15 cellular contexts compared by ENCODE assay signal in genomic region chr17:39776267-39776666, GRCh38. TPM values are rescaled to one million over a fixed set of nuclear protein-coding genes. Genes with fewer than 3 reads are reported as not detected.
DNase-seq lines count a peak whose midpoint lies in the region; ATAC-seq and TF ChIP-seq lines count a peak whose summit lies in the region.
"Had no signal": no experiment of that assay in that cellular context is flagged by ENCODE, and none has a peak within 500 bp of the region (broad histone marks: within the 10 kb centered on the region; RNA-seq: fewer than 3 reads in every experiment).

No MANE protein-coding gene starts in this region.

- no peaks in the 10 kb centered on the region for H3K9me3 Mint-ChIP-seq in activated CD8-positive, alpha-beta T cell treated with anti-CD3 and anti-CD28 coated beads for 36 hours

- H3K4me1 ChIP-seq in mammary epithelial cell (ENCODE audit: insufficient read depth, low read length): peaks cover 5% of the 10 kb centered on the region
- no peaks in the 10 kb centered on the region for H3K4me1 ChIP-seq in breast epithelium
- peaks cover 65% of the 10 kb centered on the region for H3K4me1 ChIP-seq in mononuclear cell (ENCODE audit: insufficient read depth, low read length)

- peak overlapping the region; percentile 70 for H3K4me3 Mint-ChIP-seq in activated CD8-positive, alpha-beta T cell treated with anti-CD3 and anti-CD28 coated beads for 36 hours

- H3K9me3 ChIP-seq in mammary epithelial cell (replicated peaks; ENCODE audit: insufficient read depth, low read length): no peaks in the 10 kb centered on the region
- no peaks in the 10 kb centered on the region for H3K9me3 ChIP-seq in breast epithelium
- H3K9me3 ChIP-seq in mononuclear cell (ENCODE audit: low read depth, low read length): no peaks in the 10 kb centered on the region

- intact Hi-C loops in mammary epithelial cell (cut with micrococcal nuclease): no loop called here
- intact Hi-C loops in breast epithelium (cut with DNase I; ENCODE audit: low total_unique reads): no loop called here
- intact Hi-C loops in activated CD8-positive, alpha-beta T cell treated with anti-CD3 and anti-CD28 coated beads for 36 hours (cut with micrococcal nuclease): no loop called here

- no peak overlapping the region for H3K4me3 ChIP-seq in mammary epithelial cell (replicated peaks in 1 of 3; ENCODE audit: insufficient read depth in 1 of 3, low read depth in 2 of 3, low read length in 3 of 3)
- H3K4me3 ChIP-seq in breast epithelium: peak overlapping the region in 1 of 3 donors; percentile 6
- peak overlapping the region; percentile 35 for H3K4me3 ChIP-seq in mononuclear cell (ENCODE audit: low read length)

- peak; percentile 31 for ATAC-seq in activated CD8-positive, alpha-beta T cell treated with anti-CD3 and anti-CD28 coated beads for 36 hours
- ATAC-seq: esophagus mucosa, left ventricle myocardium superior had no signal

- H3K27ac Mint-ChIP-seq in activated CD8-positive, alpha-beta T cell treated with anti-CD3 and anti-CD28 coated beads for 36 hours: peak overlapping the region; percentile 85

- H3K4me2 ChIP-seq in mammary epithelial cell (ENCODE audit: insufficient read depth, low read depth, low read length): no peak overlapping the region

- dilution Hi-C loops in mammary epithelial cell (cut with HindIII; ENCODE audit: low sequenced_read_pairs): loop anchor here (5.0 kb wide), 1 partner anchor 79 kb away; no protein-coding TSS in a partner anchor

- no peaks in the 10 kb centered on the region for H3K27me3 Mint-ChIP-seq in activated CD8-positive, alpha-beta T cell treated with anti-CD3 and anti-CD28 coated beads for 36 hours

- CTCF ChIA-PET in mammary epithelial cell (lab: Charles Lee; ENCODE audit: low non-redundant PET): no interaction called here
- CTCF ChIA-PET in activated CD8-positive, alpha-beta T cell treated with anti-CD3 and anti-CD28 coated beads for 36 hours (lab: Charles Lee): interaction anchor here (0.8 to 4.9 kb wide), 5 partner anchors 11 to 155 kb away, joined by 3 to 22 read pairs (median 4); no protein-coding TSS in a partner anchor

- no peak for TF ChIP-seq POLR2A in breast epithelium (IDR thresholded peaks at IDR 0.05)

- no peaks in the 10 kb centered on the region for H3K79me2 ChIP-seq in mammary epithelial cell (ENCODE audit: insufficient read depth, low read length)

- H3K4me1 Mint-ChIP-seq in activated CD8-positive, alpha-beta T cell treated with anti-CD3 and anti-CD28 coated beads for 36 hours (ENCODE audit: low read depth): peaks cover 83% of the 10 kb centered on the region

- H3K36me3 ChIP-seq in mammary epithelial cell (ENCODE audit: insufficient read depth, low read length) (no peaks in the 10 kb centered on the region), breast epithelium (no peaks in the 10 kb centered on the region)

- POLR2A ChIA-PET in activated CD8-positive, alpha-beta T cell treated with anti-CD3 and anti-CD28 coated beads for 36 hours (lab: Charles Lee): interaction anchor here (0.6 to 2.9 kb wide), 8 partner anchors 12 to 149 kb away, joined by 3 to 23 read pairs (median 5); partner anchors contain the start of genes IKZF3 and PPP1R1B

- H3K27ac ChIP-seq in mammary epithelial cell (ENCODE audit: insufficient read depth, low read depth, low read length): no peak overlapping the region
- H3K27ac ChIP-seq in breast epithelium: no peak overlapping the region

- no peak overlapping the region for H2AFZ ChIP-seq in mammary epithelial cell (ENCODE audit: low read depth, low read length)

- DNase-seq in mammary epithelial cell (no peak), breast epithelium (ENCODE audit: low spot score in 2 of 2) (no peak), NCI-H1436 treated with DMSO at 0.1 percent for 48 hours (lab: John Stamatoyannopoulos, UW) (no peak), AG08396 (ENCODE audit: low spot score) (no peak), NCI-H446 (lab: John Stamatoyannopoulos, UW) (no peak), NCI-H1417 (lab: John Stamatoyannopoulos, UW) (no peak)
- DNase-seq in activated CD8-positive, alpha-beta T cell treated with anti-CD3 and anti-CD28 coated beads for 36 hours: peak; percentile 41
- DNase-seq: activated CD4-positive, CD25-positive, alpha-beta regulatory T cell; cerebellar nuclear complex; hypothalamus; left ventricle myocardium superior; NCI-H2029 treated with DMSO at 0.1 percent for 48 hours; nucleus accumbens had no signal

- in situ Hi-C loops in mammary epithelial cell (cut with MboI; ENCODE audit: low sequenced_read_pairs in 2 of 2): no loop called here

- peaks cover 53% of the 10 kb centered on the region for H3K36me3 Mint-ChIP-seq in activated CD8-positive, alpha-beta T cell treated with anti-CD3 and anti-CD28 coated beads for 36 hours (ENCODE audit: low read depth)

- H3K27me3 ChIP-seq in mammary epithelial cell (ENCODE audit: insufficient read depth, low read length) (peaks cover 33% of the 10 kb centered on the region), breast epithelium (no peaks in the 10 kb centered on the region), mononuclear cell (ENCODE audit: insufficient read depth, low read length) (no peaks in the 10 kb centered on the region)

- H4K20me1 ChIP-seq in mammary epithelial cell (ENCODE audit: insufficient read depth, low read length): no peaks in the 10 kb centered on the region

- TF ChIP-seq CTCF in mammary epithelial cell (conservative IDR thresholded peaks at IDR 0.05 in 1 of 2, IDR thresholded peaks at IDR 0.05 in 1 of 2; ENCODE audit: extremely low read depth in 1 of 2, insufficient read depth in 1 of 2, low read depth in 1 of 2, low read length in 2 of 2) (no peak), breast epithelium (IDR thresholded peaks at IDR 0.05) (no peak)
- no peak for TF ChIP-seq CTCF in activated CD8-positive, alpha-beta T cell treated with anti-CD3 and anti-CD28 coated beads for 36 hours (IDR thresholded peaks at IDR 0.05)

- no peak overlapping the region for H3K9ac ChIP-seq in mammary epithelial cell (ENCODE audit: insufficient read depth, low read length)

- BruUV-seq in mammary epithelial cell (replicated peaks; lab: Mats Ljungman, UMichigan): TSS peak; percentile 39

RNA-seq across cellular contexts. Expression of gene GRB7, which starts 38.5 kb away (rescaled TPM):
- total RNA-seq in mammary epithelial cell (10 to 100 TPM in 1 of 2 donors, 1 to 10 TPM in 1; 1.5 to 18.2 TPM), breast epithelium (10 to 100 TPM in 2 of 3 donors, not detected in 1; 27.9 to 69.2 TPM), mononuclear cell (not detected)
- polyA plus RNA-seq in mammary epithelial cell: 9.9 TPM
- 9.1 TPM for polyA minus RNA-seq in mammary epithelial cell
- 1 to 10 TPM in 1 of 2 experiments, not detected in 1; 1.2 TPM for total RNA-seq in activated CD8-positive, alpha-beta T cell treated with anti-CD3 and anti-CD28 coated beads for 36 hours

RNA-seq across cellular contexts. Expression of gene MIEN1, which starts 45.9 kb away (rescaled TPM):
- total RNA-seq in mammary epithelial cell (10 to 100 TPM; 10.2 to 36.8 TPM), breast epithelium (10 to 100 TPM; 50.7 to 68.2 (median 61.6) TPM), mononuclear cell (21.6 TPM)
- polyA plus RNA-seq in mammary epithelial cell: 47.4 TPM
- 29.8 TPM for polyA minus RNA-seq in mammary epithelial cell
- 10 to 100 TPM; 32.5 to 34.0 TPM for total RNA-seq in activated CD8-positive, alpha-beta T cell treated with anti-CD3 and anti-CD28 coated beads for 36 hours
